Comparison of ENCODE assay signal across 1 cellular context in the genomic region with DNA sequence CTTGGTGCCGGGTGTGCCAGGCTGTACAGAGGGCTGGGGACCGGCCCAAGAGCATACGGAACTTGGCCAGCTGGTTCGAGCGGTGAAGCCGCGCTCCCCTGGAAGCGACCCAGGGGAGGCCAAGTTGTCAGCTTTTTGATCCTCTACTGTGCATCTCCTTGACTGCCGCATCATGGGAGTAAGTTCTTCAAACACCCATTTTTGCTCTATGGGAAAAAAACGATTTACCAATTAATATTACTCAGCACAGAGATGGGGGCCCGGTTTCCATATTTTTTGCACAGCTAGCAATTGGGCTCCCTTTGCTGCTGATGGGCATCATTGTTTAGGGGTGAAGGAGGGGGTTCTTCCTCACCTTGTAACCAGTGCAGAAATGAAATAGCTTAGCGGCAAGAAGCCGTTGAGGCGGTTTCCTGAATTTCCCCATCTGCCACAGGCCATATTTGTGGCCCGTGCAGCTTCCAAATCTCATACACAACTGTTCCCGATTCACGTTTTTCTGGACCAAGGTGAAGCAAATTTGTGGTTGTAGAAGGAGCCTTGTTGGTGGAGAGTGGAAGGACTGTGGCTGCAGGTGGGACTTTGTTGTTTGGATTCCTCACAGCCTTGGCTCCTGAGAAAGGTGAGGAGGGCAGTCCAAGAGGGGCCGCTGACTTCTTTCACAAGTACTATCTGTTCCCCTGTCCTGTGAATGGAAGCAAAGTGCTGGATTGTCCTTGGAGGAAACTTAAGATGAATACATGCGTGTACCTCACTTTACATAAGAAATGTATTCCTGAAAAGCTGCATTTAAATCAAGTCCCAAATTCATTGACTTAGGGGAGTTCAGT.
TF ChIP-seq lines count a peak whose summit lies in the region.

No MANE protein-coding gene starts in this region.

TF ChIP-seq in K562, 482 proteins besides CTCF, POLR2A, EP300 and RAD21:
- no peak for TF ChIP-seq TAF1 (IDR thresholded peaks at IDR 0.05; ENCODE audit: control insufficient read depth, extremely low read depth, insufficient read depth, low read length, severe bottlenecking)
- TF ChIP-seq MBD1 (CRISPR knock-in tag; IDR thresholded peaks at IDR 0.05) = 0 out of 2 replicates have a peak, but pooled peaks have one; percentile 31
